In genomic region chr7:123580406-123581161, GRCh38 we compare ENCODE assay signal across 9 cellular contexts. TPM values are rescaled to one million over a fixed set of nuclear protein-coding genes. Genes with fewer than 3 reads are reported as not detected.
DNase-seq lines count a peak whose midpoint lies in the region; ATAC-seq and TF ChIP-seq lines count a peak whose summit lies in the region.
"Had no signal": no experiment of that assay in that cellular context is flagged by ENCODE, and none has a peak within 500 bp of the region (broad histone marks: within the 10 kb centered on the region; RNA-seq: fewer than 3 reads in every experiment).

No MANE protein-coding gene starts in this region.

- H3K4me1 ChIP-seq in Loucy (ENCODE audit: insufficient read depth, low read length, poor library complexity, severe bottlenecking), result no peaks in the 10 kb centered on the region
- H3K4me1 ChIP-seq in SK-N-SH (ENCODE audit: control insufficient read depth in 1 of 2, insufficient read depth in 2 of 2, low read depth in 1 of 2, low read length in 1 of 2), result no peaks in the 10 kb centered on the region; a peak in 1 of 4 replicates
- no peaks in the 10 kb centered on the region for H3K4me1 ChIP-seq in foreskin keratinocyte

- no peak overlapping the region for H3K4me3 ChIP-seq in Loucy (ENCODE audit: low read length, poor library complexity, severe bottlenecking)
- no peak overlapping the region; a peak in 1 of 4 replicates for H3K4me3 ChIP-seq in SK-N-SH (ENCODE audit: low read depth in 2 of 2, low read length in 1 of 2)

- ATAC-seq in GM21737 (IDR thresholded peaks at IDR 0.05; ENCODE audit: unreplicated experiment) (peak; percentile 60), foreskin keratinocyte (peak; percentile 90)

- TF ChIP-seq EP300 in SK-N-SH (IDR thresholded peaks at IDR 0.05; ENCODE audit: borderline replicate concordance in 1 of 2, low read depth in 1 of 2, low read length in 1 of 2), result no peak

- TF ChIP-seq RAD21 in SK-N-SH (IDR thresholded peaks at IDR 0.05; ENCODE audit: low read length), result peak; percentile 90

- H3F3A ChIP-seq in Loucy (ENCODE audit: low read depth) (no peaks in the 10 kb centered on the region), SK-N-SH (replicated peaks; ENCODE audit: insufficient read depth) (no peaks in the 10 kb centered on the region)

- H3K4me2 ChIP-seq in Loucy (ENCODE audit: low read depth, low read length, poor library complexity, severe bottlenecking), result peak overlapping the region; percentile 7
- H3K4me2 ChIP-seq in SK-N-SH, result no peak overlapping the region

- H3K79me2 ChIP-seq in Loucy (ENCODE audit: insufficient read depth, low read length), result no peaks in the 10 kb centered on the region
- H3K79me2 ChIP-seq in SK-N-SH (ENCODE audit: insufficient read depth), result no peaks in the 10 kb centered on the region

- DNase-seq in SKM-1 treated with dmso at 0.1 percent for 144 hours (lab: John Stamatoyannopoulos, UW; ENCODE audit: unreplicated experiment) (peak; percentile 32), SKM-1 (lab: John Stamatoyannopoulos, UW; ENCODE audit: unreplicated experiment) (no peak), SK-N-SH (peak; percentile 34), foreskin keratinocyte (peak; percentile 21 to 43), renal cortical epithelial cell (ENCODE audit: low read depth) (peak; percentile 58), NOMO-1 treated with DMSO at 0.1 percent for 48 hours (lab: John Stamatoyannopoulos, UW; ENCODE audit: unreplicated experiment) (no peak)

- H3K36me3 ChIP-seq in Loucy (ENCODE audit: insufficient read depth, low read length) (no peaks in the 10 kb centered on the region), SK-N-SH (replicated peaks in 1 of 2; ENCODE audit: control insufficient read depth in 1 of 2, insufficient read depth in 2 of 2, low read length in 1 of 2) (no peaks in the 10 kb centered on the region)

- peak overlapping the region; percentile 65 for H2AFZ ChIP-seq in Loucy (ENCODE audit: low read length)
- H2AFZ ChIP-seq in SK-N-SH (ENCODE audit: low read depth), result no peak overlapping the region

- POLR2A ChIA-PET in SK-N-SH (lab: Yijun Ruan, JAX), result no interaction called here

- no peaks in the 10 kb centered on the region for H4K20me1 ChIP-seq in Loucy (ENCODE audit: insufficient read depth, low read length, poor library complexity, severe bottlenecking)
- H4K20me1 ChIP-seq in SK-N-SH (ENCODE audit: insufficient read depth), result no peaks in the 10 kb centered on the region

- H3K9me3 ChIP-seq in Loucy (ENCODE audit: insufficient read depth, low read depth, low read length) (no peaks in the 10 kb centered on the region), SK-N-SH (no peaks in the 10 kb centered on the region)

- no peaks in the 10 kb centered on the region for H3K9me2 ChIP-seq in Loucy (replicated peaks; ENCODE audit: low read depth, low read length)
- no peaks in the 10 kb centered on the region for H3K9me2 ChIP-seq in SK-N-SH

- TF ChIP-seq CTCF in Loucy (conservative IDR thresholded peaks at IDR 0.05; ENCODE audit: low read length) (peak; percentile 84), SK-N-SH (IDR thresholded peaks at IDR 0.05) (peak; percentile 84), foreskin keratinocyte (conservative IDR thresholded peaks at IDR 0.05) (peak; percentile 87)

- H3K9ac ChIP-seq in Loucy (ENCODE audit: low read depth, low read length, poor library complexity, severe bottlenecking) (no peak overlapping the region), SK-N-SH (no peak overlapping the region)

- H3K27me3 ChIP-seq in Loucy (ENCODE audit: insufficient read depth, low read length, poor library complexity, severe bottlenecking) (no peaks in the 10 kb centered on the region), SK-N-SH (ENCODE audit: insufficient read depth) (peaks cover 13% of the 10 kb centered on the region; the same call in 1 of the 2 replicates), foreskin keratinocyte (peaks cover under 1% of the 10 kb centered on the region)

- WGBS in SK-N-SH (ENCODE audit: low lambda C conversion rate), result 37% methylated on average over 8 of the region's 8 CpGs

- H3K27ac ChIP-seq in SK-N-SH (ENCODE audit: low read depth in 2 of 2, low read length in 1 of 2), result no peak overlapping the region
- H3K27ac ChIP-seq in foreskin keratinocyte, result no peak overlapping the region

- CTCF ChIA-PET in SK-N-SH (lab: Yijun Ruan, JAX), result interaction anchor here (0.6 to 4.0 kb wide), 33 partner anchors 10 to 335 kb away, joined by 3 to 23 read pairs (median 4); partner anchors contain the start of genes NDUFA5 and WASL

TF ChIP-seq in SK-N-SH, 30 proteins besides CTCF, POLR2A, EP300 and RAD21:
- TF ChIP-seq GABPA (IDR thresholded peaks at IDR 0.05; ENCODE audit: low read depth), result no peak
- no peak for TF ChIP-seq TAF1 (IDR thresholded peaks at IDR 0.05; ENCODE audit: borderline replicate concordance, low read depth, low read length)
- no peak for TF ChIP-seq POLR2AphosphoS5 (IDR thresholded peaks at IDR 0.05; ENCODE audit: low read depth, low read length)
- TF ChIP-seq SMC3 (IDR thresholded peaks at IDR 0.05; ENCODE audit: low read depth, low read length), result peak; percentile 83
- no peak for TF ChIP-seq USF2 (IDR thresholded peaks at IDR 0.05; ENCODE audit: borderline replicate concordance, low read depth, low read length)
- TF ChIP-seq MAX (IDR thresholded peaks at IDR 0.05; ENCODE audit: low read depth), result no peak

RNA-seq across cellular contexts. Expression of gene ASB15, which starts 21.0 kb away (rescaled TPM):
- polyA plus RNA-seq in SK-N-SH (2012; rRNA removed) (not detected in 2 replicates), foreskin keratinocyte (not detected in 2 replicates)
- polyA plus RNA-seq in SK-N-SH (2012; cell fraction: cytosol; rRNA removed), result not detected in 2 replicates
- polyA plus RNA-seq in SK-N-SH (2012; cell fraction: nucleus; rRNA removed), result not detected in 2 replicates
- total RNA-seq in foreskin keratinocyte (not detected in 2 replicates), renal cortical epithelial cell (not detected in 2 replicates)
- total RNA-seq: activated naive CD4-positive, alpha-beta T cell treated with anti-CD3 and anti-CD28 coated beads, Interleukin-2, amount 50 U/mL, for 72 hours had no signal

RNA-seq across cellular contexts. Expression of gene NDUFA5, which starts 23.0 kb away (rescaled TPM):
- polyA plus RNA-seq in SK-N-SH (2012; rRNA removed), result 10.9 and 14.6 TPM in 2 replicates
- polyA plus RNA-seq in SK-N-SH (2012; cell fraction: cytosol; rRNA removed), result 20.3 and 38.9 TPM in 2 replicates
- 2.5 and 7.4 TPM in 2 replicates for polyA plus RNA-seq in SK-N-SH (2012; cell fraction: nucleus; rRNA removed)
- total RNA-seq in foreskin keratinocyte, result 51.1 and 53.8 TPM in 2 replicates
- polyA plus RNA-seq in foreskin keratinocyte, result 39.0 and 44.5 TPM in 2 replicates
- total RNA-seq in renal cortical epithelial cell, result 38.9 and 58.4 TPM in 2 replicates

RNA-seq across cellular contexts. Expression of gene IQUB, which starts 46.2 kb away (rescaled TPM):
- polyA plus RNA-seq in SK-N-SH (2012; rRNA removed), result 0.10 and 0.11 TPM in 2 replicates
- polyA plus RNA-seq in SK-N-SH (2012; cell fraction: cytosol; rRNA removed), result 0.13 and 0.15 TPM in 2 replicates
- 0.09 and 0.26 TPM in 2 replicates for polyA plus RNA-seq in SK-N-SH (2012; cell fraction: nucleus; rRNA removed)
- 0.04 and 0.07 TPM in 2 replicates for total RNA-seq in foreskin keratinocyte
- 0.01 TPM in 1 of 2 replicates, not detected in the other for polyA plus RNA-seq in foreskin keratinocyte
- 0.69 and 5.5 TPM in 2 replicates for total RNA-seq in renal cortical epithelial cell

Comparison
In these comparisons a context has a peak if more than half of its experiments do, and no peak if none do; other contexts are left out.
1. DNase-seq: peak in SKM-1 treated with dmso at 0.1 percent for 144 hours (single experiment), SK-N-SH (single experiment), foreskin keratinocyte (2 of 2) and renal cortical epithelial cell (single experiment); none in SKM-1 (single experiment) and NOMO-1 treated with DMSO at 0.1 percent for 48 hours (single experiment).
2. Peak in every context shown above with its lines, with median percentiles within 50 percentile points of each other: CTCF ChIP-seq.